In genomic region chr16:62665269-62665668, GRCh38 we compare ENCODE assay signal across 25 cellular contexts.
DNase-seq lines count a peak whose midpoint lies in the region; ATAC-seq and TF ChIP-seq lines count a peak whose summit lies in the region.
"Had no signal": no experiment of that assay in that cellular context is flagged by ENCODE, and none has a peak within 500 bp of the region (broad histone marks: within the 10 kb centered on the region; RNA-seq: fewer than 3 reads in every experiment).

No MANE protein-coding gene starts in this region.

- H3K9me3 Mint-ChIP-seq in neural progenitor cell, result peaks cover 10% of the 10 kb centered on the region

- peak overlapping the region; percentile 24 for H3K4me2 ChIP-seq in neural progenitor cell
- H3K4me2 ChIP-seq: PC-9 had no signal

- no peak overlapping the region for H3K4me3 ChIP-seq in GM12865 (ENCODE audit: low read depth, low read length)
- H3K4me3 ChIP-seq in NT2/D1 (ENCODE audit: insufficient read length, low read depth), result no peak overlapping the region
- H3K4me3 ChIP-seq in neural progenitor cell, result no peak overlapping the region
- H3K4me3 ChIP-seq: BLaER1 treated with 17β-estradiol and CSF1 and Interleukin-3, amounts not matched to agents 10 nM and 100 nM; PC-9; psoas muscle; suprapubic skin had no signal

- no peak overlapping the region for H3K27ac Mint-ChIP-seq in neural progenitor cell
- H3K27ac Mint-ChIP-seq: activated CD4-positive, alpha-beta T cell treated with anti-CD3 and anti-CD28 coated beads for 36 hours; natural killer cell had no signal

- no peaks in the 10 kb centered on the region for H4K20me1 ChIP-seq in neural progenitor cell (ENCODE audit: low read depth)
- H4K20me1 ChIP-seq: BLaER1 treated with 17β-estradiol and CSF1 and Interleukin-3, amounts not matched to agents 10 nM and 100 nM had no signal

- no peak overlapping the region for H3K4me3 Mint-ChIP-seq in neural progenitor cell
- H3K4me3 Mint-ChIP-seq: activated CD4-positive, alpha-beta T cell treated with anti-CD3 and anti-CD28 coated beads for 36 hours; activated T-cell treated with anti-CD3 and anti-CD28 coated beads, Interleukin-2, amount 50 U/mL, for 4 hours; central memory CD8-positive, alpha-beta T cell; natural killer cell had no signal

- no peak overlapping the region for H3K9ac ChIP-seq in NT2/D1 (ENCODE audit: insufficient read length, low read depth)
- H3K9ac ChIP-seq in neural progenitor cell, result no peak overlapping the region
- H3K9ac ChIP-seq: BLaER1 treated with 17β-estradiol and CSF1 and Interleukin-3, amounts not matched to agents 10 nM and 100 nM had no signal

- peaks cover 3% of the 10 kb centered on the region for H3K27me3 Mint-ChIP-seq in neural progenitor cell (ENCODE audit: insufficient read depth, low read depth)
- H3K27me3 Mint-ChIP-seq: activated CD4-positive, alpha-beta T cell treated with anti-CD3 and anti-CD28 coated beads for 36 hours; central memory CD8-positive, alpha-beta T cell had no signal

- ATAC-seq in GM21786 (IDR thresholded peaks at IDR 0.05; ENCODE audit: unreplicated experiment) (no peak), GM18873 (IDR thresholded peaks at IDR 0.05; ENCODE audit: low FRiP score, unreplicated experiment) (no peak), HG03521 (IDR thresholded peaks at IDR 0.05; ENCODE audit: unreplicated experiment) (no peak)
- ATAC-seq: activated CD4-positive, alpha-beta T cell treated with anti-CD3 and anti-CD28 coated beads for 36 hours; activated T-cell treated with anti-CD3 and anti-CD28 coated beads, Interleukin-2, amount 50 U/mL, for 4 hours; foreskin keratinocyte; left cardiac atrium; natural killer cell; psoas muscle had no signal

- no peak overlapping the region for H3K27ac ChIP-seq in neural progenitor cell
- H3K27ac ChIP-seq: epithelial cell of prostate, foreskin keratinocyte, PC-9, psoas muscle, suprapubic skin had no signal

- no peak overlapping the region for H2AFZ ChIP-seq in neural progenitor cell (replicated peaks)
- H2AFZ ChIP-seq: PC-9 had no signal

- peaks cover 11% of the 10 kb centered on the region for H3F3A ChIP-seq in neural progenitor cell (ENCODE audit: low read depth)

- H3K4me1 Mint-ChIP-seq in neural progenitor cell, result peaks cover 11% of the 10 kb centered on the region
- H3K4me1 Mint-ChIP-seq: activated CD4-positive, alpha-beta T cell treated with anti-CD3 and anti-CD28 coated beads for 36 hours; central memory CD8-positive, alpha-beta T cell; natural killer cell had no signal

- H3K36me3 Mint-ChIP-seq in neural progenitor cell, result no peaks in the 10 kb centered on the region
- H3K36me3 Mint-ChIP-seq: natural killer cell had no signal

- DNase-seq in GM12865 (ENCODE audit: low read depth), result peak; percentile 30
- peak; percentile 66 for DNase-seq in NT2/D1 (ENCODE audit: low read depth, low spot score)
- DNase-seq in hippocampal formation (lab: John Stamatoyannopoulos, UW), result peak; percentile 32 to 61
- DNase-seq in neural progenitor cell (ENCODE audit: low spot score), result peak; percentile 85
- no peak for DNase-seq in activated naive CD4-positive, alpha-beta T cell treated with anti-CD3 and anti-CD28 coated beads, Interleukin-2, amount 50 U/mL, for 16 hours
- DNase-seq: activated CD4-positive, alpha-beta T cell treated with anti-CD3 and anti-CD28 coated beads for 36 hours; activated naive CD4-positive, alpha-beta T cell; activated T-cell treated with anti-CD3 and anti-CD28 coated beads, Interleukin-2, amount 50 U/mL, for 4 hours; amniotic stem cell; foreskin keratinocyte; Kasumi-1; left cardiac atrium; natural killer cell; NCI-H1930; PC-9; psoas muscle; SHP77 treated with DMSO at 0.1 percent for 48 hours; T-helper 1 cell had no signal

- no peaks in the 10 kb centered on the region for H3K79me2 ChIP-seq in neural progenitor cell (ENCODE audit: low read depth)

- no peaks in the 10 kb centered on the region for H3K36me3 ChIP-seq in NT2/D1 (ENCODE audit: insufficient read depth, insufficient read length, low read length)
- no peaks in the 10 kb centered on the region for H3K36me3 ChIP-seq in neural progenitor cell
- H3K36me3 ChIP-seq: BLaER1 treated with 17β-estradiol and CSF1 and Interleukin-3, amounts not matched to agents 10 nM and 100 nM; suprapubic skin had no signal

- peaks cover 39% of the 10 kb centered on the region for H3K9me3 ChIP-seq in NT2/D1 (ENCODE audit: insufficient read depth, low read length)
- H3K9me3 ChIP-seq in neural progenitor cell (ENCODE audit: low read depth), result no peaks in the 10 kb centered on the region
- H3K9me3 ChIP-seq: psoas muscle had no signal

- H3K27me3 ChIP-seq in NT2/D1 (ENCODE audit: insufficient read depth, insufficient read length) (no peaks in the 10 kb centered on the region), neural progenitor cell (no peaks in the 10 kb centered on the region)
- H3K27me3 ChIP-seq: BLaER1 treated with 17β-estradiol and CSF1 and Interleukin-3, amounts not matched to agents 10 nM and 100 nM; foreskin keratinocyte; suprapubic skin had no signal

- no peaks in the 10 kb centered on the region for H3K4me1 ChIP-seq in NT2/D1 (ENCODE audit: insufficient read depth, insufficient read length)
- peaks cover 15% of the 10 kb centered on the region for H3K4me1 ChIP-seq in neural progenitor cell
- H3K4me1 ChIP-seq: foreskin keratinocyte, psoas muscle, suprapubic skin had no signal

- no peak for TF ChIP-seq CTCF in GM12865 (IDR thresholded peaks at IDR 0.05; ENCODE audit: insufficient read depth, low read depth, low read length, missing control alignments)
- no peak for TF ChIP-seq CTCF in neural progenitor cell (IDR thresholded peaks at IDR 0.05)
